ENCODE assay signal across 3 cellular contexts in the genomic region with DNA sequence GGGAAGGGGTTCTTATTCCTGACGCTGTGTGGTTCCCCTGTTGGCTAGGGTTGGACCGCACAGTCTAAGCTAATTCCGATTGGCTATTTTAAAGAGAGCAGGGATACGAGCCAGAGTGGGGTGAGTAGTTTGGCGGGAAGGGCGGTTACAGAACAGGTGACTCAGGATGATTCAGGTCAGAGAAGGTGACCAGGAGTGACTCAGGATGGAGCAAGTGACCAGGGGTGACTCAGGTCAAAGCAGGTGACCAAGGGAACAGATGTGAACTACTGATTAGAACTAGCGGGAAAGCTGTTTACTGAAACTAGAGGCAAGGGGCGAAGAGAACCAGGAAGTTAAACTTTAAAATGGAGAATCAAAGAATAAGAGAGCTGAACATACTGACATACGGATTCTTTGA. TPM values are rescaled to one million over a fixed set of nuclear protein-coding genes. Genes with fewer than 3 reads are reported as not detected.
"Had no signal": no experiment of that assay in that cellular context is flagged by ENCODE, and none has a peak within 500 bp of the region (broad histone marks: within the 10 kb centered on the region; RNA-seq: fewer than 3 reads in every experiment).

No MANE protein-coding gene starts in this region.

RNA-seq across cellular contexts. Expression of gene NTNG1, which starts 24.1 kb away (rescaled TPM):
- total RNA-seq: MCF 10A, PC-9, SK-MEL-5 had no signal
